ENCODE assay signal across 18 cellular contexts in genomic region chr21:36072453-36073167, GRCh38. TPM values are rescaled to one million over a fixed set of nuclear protein-coding genes. Genes with fewer than 3 reads are reported as not detected.
DNase-seq lines count a peak whose midpoint lies in the region; ATAC-seq, FAIRE-seq and TF ChIP-seq lines count a peak whose summit lies in the region.
"Had no signal": no experiment of that assay in that cellular context is flagged by ENCODE, and none has a peak within 500 bp of the region (broad histone marks: within the 10 kb centered on the region; RNA-seq: fewer than 3 reads in every experiment).

No MANE protein-coding gene starts in this region.

- H3K9me3 ChIP-seq in breast epithelium: no peaks in the 10 kb centered on the region
- peaks cover 13% of the 10 kb centered on the region for H3K9me3 ChIP-seq in astrocyte (ENCODE audit: insufficient read depth, low read depth, low read length)
- H3K9me3 ChIP-seq in HepG2 (ENCODE audit: low read length): peaks cover 6% of the 10 kb centered on the region
- no peaks in the 10 kb centered on the region for H3K9me3 ChIP-seq in thyroid gland
- H3K9me3 ChIP-seq in esophagus muscularis mucosa: no peaks in the 10 kb centered on the region
- H3K9me3 ChIP-seq: adrenal gland had no signal

- H3K79me2 ChIP-seq in astrocyte (ENCODE audit: insufficient read depth, low read length): peaks cover 18% of the 10 kb centered on the region
- no peaks in the 10 kb centered on the region for H3K79me2 ChIP-seq in HepG2 (ENCODE audit: insufficient read depth, low read length)

- H3K27me3 Mint-ChIP-seq in MCF 10A (ENCODE audit: insufficient read depth, unreplicated experiment): no peaks in the 10 kb centered on the region
- H3K27me3 Mint-ChIP-seq in astrocyte (ENCODE audit: low read depth, unreplicated experiment): no peaks in the 10 kb centered on the region
- H3K27me3 Mint-ChIP-seq: central memory CD8-positive, alpha-beta T cell had no signal

- BruUV-seq in MCF 10A (replicated peaks; lab: Mats Ljungman, UMichigan) (TSS peak; percentile 49), HepG2 (replicated peaks; lab: Mats Ljungman, UMichigan) (no TSS peak)

- H4K20me1 ChIP-seq in astrocyte (ENCODE audit: insufficient read depth, low read length) (peaks cover 24% of the 10 kb centered on the region), HepG2 (ENCODE audit: insufficient read depth, low read length) (no peaks in the 10 kb centered on the region)

- CTCF ChIA-PET in MCF 10A (lab: Yijun Ruan, JAX): interaction anchor here (0.6 to 1.2 kb wide), 2 partner anchors 13 to 40 kb away, joined by 4 to 5 read pairs; no protein-coding TSS in a partner anchor
- CTCF ChIA-PET in HepG2 (lab: Yijun Ruan, JAX; ENCODE audit: low intra/inter-chr PET ratio, low total read pairs): no interaction called here

- H3K27ac Mint-ChIP-seq in MCF 10A (ENCODE audit: low read depth, unreplicated experiment) (no peak overlapping the region), astrocyte (ENCODE audit: unreplicated experiment) (no peak overlapping the region)

- in situ Hi-C loops in HepG2 (cut with HindIII; ENCODE audit: extremely low pct_ligation_motif_present, low pct_unique_long_range_greater_than_20kb): no loop called here

- no peak overlapping the region for H3K4me3 ChIP-seq in breast epithelium
- no peak overlapping the region for H3K4me3 ChIP-seq in astrocyte (ENCODE audit: insufficient read depth, low read depth, low read length)
- no peak overlapping the region for H3K4me3 ChIP-seq in HepG2 (replicated peaks in 1 of 3; ENCODE audit: insufficient read depth in 1 of 3, low read depth in 2 of 3, low read length in 3 of 3)
- H3K4me3 ChIP-seq in thyroid gland (replicated peaks in 1 of 3): no peak overlapping the region
- H3K4me3 ChIP-seq in esophagus muscularis mucosa: no peak overlapping the region

- TF ChIP-seq RAD21 in HepG2 (CRISPR knock-in tag; IDR thresholded peaks at IDR 0.05): no peak

- H3K27ac ChIP-seq in breast epithelium (peak overlapping the region in 1 of 2 donors; percentile 53), astrocyte (ENCODE audit: low read depth, low read length) (no peak overlapping the region), HepG2 (ENCODE audit: extremely low read length, insufficient read depth, low read length) (no peak overlapping the region), thyroid gland (peak overlapping the region in 2 of 3 donors; percentile 29 to 33), esophagus muscularis mucosa (replicated peaks in 1 of 4) (no peak overlapping the region)
- H3K27ac ChIP-seq: adrenal gland had no signal

- H3K9ac ChIP-seq in astrocyte (ENCODE audit: low read length): no peak overlapping the region
- no peak overlapping the region for H3K9ac ChIP-seq in HepG2 (ENCODE audit: insufficient read depth, low read depth, low read length)

- no peaks in the 10 kb centered on the region for H3K27me3 ChIP-seq in breast epithelium
- no peaks in the 10 kb centered on the region for H3K27me3 ChIP-seq in astrocyte (ENCODE audit: insufficient read depth, low read length)
- H3K27me3 ChIP-seq in HepG2 (ENCODE audit: control insufficient read depth in 1 of 2, insufficient read depth in 2 of 2, low read length in 2 of 2): no peaks in the 10 kb centered on the region
- no peaks in the 10 kb centered on the region for H3K27me3 ChIP-seq in thyroid gland
- H3K27me3 ChIP-seq in esophagus muscularis mucosa: no peaks in the 10 kb centered on the region
- H3K27me3 ChIP-seq: adrenal gland had no signal

- TF ChIP-seq CTCF in MCF 10A (IDR thresholded peaks at IDR 0.05; ENCODE audit: unreplicated experiment) (no peak), breast epithelium (IDR thresholded peaks at IDR 0.05) (no peak), astrocyte (IDR thresholded peaks at IDR 0.05; ENCODE audit: insufficient read depth, low read depth, low read length) (no peak), HepG2 (CRISPR knock-in tag; IDR thresholded peaks at IDR 0.05) (no peak), thyroid gland (IDR thresholded peaks at IDR 0.05) (no peak), esophagus muscularis mucosa (IDR thresholded peaks at IDR 0.05) (no peak)

- no peaks in the 10 kb centered on the region for H3K9me3 Mint-ChIP-seq in MCF 10A (ENCODE audit: unreplicated experiment)
- H3K9me3 Mint-ChIP-seq in astrocyte (ENCODE audit: unreplicated experiment): peaks cover 11% of the 10 kb centered on the region

- H2AFZ ChIP-seq in astrocyte (ENCODE audit: low read depth, low read length): no peak overlapping the region
- H2AFZ ChIP-seq in HepG2 (ENCODE audit: low read length): no peak overlapping the region

- no peak for TF ChIP-seq POLR2A in breast epithelium (IDR thresholded peaks at IDR 0.05)
- no peak for TF ChIP-seq POLR2A in HepG2 (IDR thresholded peaks at IDR 0.05; ENCODE audit: insufficient read depth in 1 of 2, low read depth in 2 of 2, low read length in 2 of 2)
- TF ChIP-seq POLR2A in thyroid gland (IDR thresholded peaks at IDR 0.05): no peak
- TF ChIP-seq POLR2A in esophagus muscularis mucosa (IDR thresholded peaks at IDR 0.05; ENCODE audit: low read depth): no peak

- no peak for DNase-seq in MCF 10A (ENCODE audit: unreplicated experiment)
- no peak for DNase-seq in breast epithelium (ENCODE audit: low spot score in 2 of 2)
- DNase-seq in astrocyte (ENCODE audit: low read depth): no peak
- no peak for DNase-seq in HepG2 (ENCODE audit: low spot score)
- no peak for DNase-seq in thyroid gland
- no peak for DNase-seq in activated gamma-delta T cell (lab: John Stamatoyannopoulos, UW)
- DNase-seq in esophagus muscularis mucosa (ENCODE audit: extremely low spot score): no peak
- DNase-seq: activated CD4-positive, alpha-beta T cell treated with anti-CD3 and anti-CD28 coated beads, Interleukin-2, amount 50 U/mL, for 48 hours; activated T-cell treated with anti-CD3 and anti-CD28 coated beads, Interleukin-2, amount 50 U/mL, for 1 hour; adrenal gland; left cardiac atrium; NCI-H1436 treated with DMSO at 0.1 percent for 48 hours; NCI-H82; retina; stimulated activated naive CD4-positive, alpha-beta T cell had no signal

- ATAC-seq in HepG2: no peak
- ATAC-seq in GM21360 (IDR thresholded peaks at IDR 0.05; ENCODE audit: unreplicated experiment): no peak
- ATAC-seq: left cardiac atrium had no signal

- POLR2A ChIA-PET in MCF 10A (lab: Yijun Ruan, JAX) (interaction anchor here (5.3 kb wide), 1 partner anchor 13 kb away, joined by 79 read pairs; the partner anchor contains the start of gene SETD4), HepG2 (lab: Yijun Ruan, JAX) (interaction anchor here (1.1 to 1.2 kb wide), 3 partner anchors 12 to 247 kb away, joined by 4 to 13 read pairs (median 4); partner anchors contain the start of genes MORC3 and SETD4)

- TF ChIP-seq EP300 in HepG2 (IDR thresholded peaks at IDR 0.05; ENCODE audit: low read depth in 2 of 2, low read length in 2 of 2) (no peak), HepG2 (CRISPR knock-in tag; IDR thresholded peaks at IDR 0.05; ENCODE audit: borderline replicate concordance) (no peak), esophagus muscularis mucosa (IDR thresholded peaks at IDR 0.05) (no peak)

- WGBS in HepG2 (ENCODE audit: low lambda C conversion rate): 93% methylated on average over 12 of the region's 12 CpGs
- 96% methylated on average over 12 of the region's 12 CpGs for WGBS in thyroid gland, 2 donors
- 98% methylated on average over 12 of the region's 12 CpGs for WGBS in esophagus muscularis mucosa

- peak overlapping the region; percentile 88 for H3K4me3 Mint-ChIP-seq in MCF 10A (ENCODE audit: unreplicated experiment)
- H3K4me3 Mint-ChIP-seq in astrocyte (ENCODE audit: unreplicated experiment): no peak overlapping the region

- H3K36me3 Mint-ChIP-seq in MCF 10A (ENCODE audit: insufficient read depth, unreplicated experiment) (peaks cover 29% of the 10 kb centered on the region), astrocyte (ENCODE audit: low read depth, unreplicated experiment) (peaks cover 3% of the 10 kb centered on the region)

- H3K4me2 ChIP-seq in astrocyte (ENCODE audit: low read length): peak overlapping the region; percentile 93
- peak overlapping the region; percentile 26; the same call in 1 of the 2 replicates for H3K4me2 ChIP-seq in HepG2 (ENCODE audit: low read depth, low read length)

- FAIRE-seq in astrocyte (lab: Jason Lieb, UNC) (no peak), HepG2 (lab: Jason Lieb, UNC) (no peak)
- FAIRE-seq: urothelium cell line had no signal

- H3K36me3 ChIP-seq in breast epithelium (no peaks in the 10 kb centered on the region), astrocyte (ENCODE audit: insufficient read depth, low read length) (peaks cover 2% of the 10 kb centered on the region), HepG2 (replicated peaks in 1 of 2; ENCODE audit: control insufficient read depth in 1 of 2, insufficient read depth in 2 of 2, low read length in 2 of 2) (no peaks in the 10 kb centered on the region), thyroid gland (no peaks in the 10 kb centered on the region), esophagus muscularis mucosa (peaks cover 0 to 19% (median 9%) of the 10 kb centered on the region in 4 donors)

- H3K4me1 ChIP-seq in breast epithelium: peaks cover 0 to 19% of the 10 kb centered on the region in 2 donors
- peaks cover 21% of the 10 kb centered on the region for H3K4me1 ChIP-seq in astrocyte (ENCODE audit: insufficient read depth, low read length)
- peaks cover 43% of the 10 kb centered on the region for H3K4me1 ChIP-seq in HepG2 (ENCODE audit: insufficient read depth, low read length)
- H3K4me1 ChIP-seq in thyroid gland: peaks cover 18 to 61% of the 10 kb centered on the region in 2 donors
- H3K4me1 ChIP-seq in esophagus muscularis mucosa: peaks cover 16 to 47% (median 45%) of the 10 kb centered on the region in 4 donors

- intact Hi-C loops in MCF 10A (cut with micrococcal nuclease) (no loop called here), breast epithelium (cut with DNase I; ENCODE audit: low total_unique reads) (no loop called here), HepG2 (cut with micrococcal nuclease; ENCODE audit: unreplicated experiment) (no loop called here), thyroid gland (cut with DNase I) (loop anchor here (5.0 kb wide), 2 partner anchors 40 to 240 kb away; no protein-coding TSS in a partner anchor), esophagus muscularis mucosa (cut with DNase I) (loop anchor here (5.0 kb wide), 1 partner anchor 40 kb away; no protein-coding TSS in a partner anchor)

- peaks cover 20% of the 10 kb centered on the region for H3K4me1 Mint-ChIP-seq in MCF 10A (ENCODE audit: insufficient read depth, unreplicated experiment)
- H3K4me1 Mint-ChIP-seq in astrocyte (ENCODE audit: low read depth, unreplicated experiment): peaks cover 2% of the 10 kb centered on the region

RNA-seq across cellular contexts. Expression of gene CBR1, which starts 2.8 kb away (rescaled TPM):
- total RNA-seq in MCF 10A (2022) (35.8 and 38.6 TPM in 2 replicates), breast epithelium (100 to 1,000 TPM in 1 of 3 donors, 10 to 100 TPM in 2; 79.5 to 104 (median 85.5) TPM), astrocyte (20.3 and 21.3 TPM in 2 replicates), HepG2 (2016; rRNA removed; fragmentation: Illumina TruSeq; extraction: Trizol) (38.7 and 45.6 TPM in 2 replicates), thyroid gland (100 to 1,000 TPM; 206 to 600 (median 418) TPM), esophagus muscularis mucosa (100 to 1,000 TPM in 3 of 4 donors, 10 to 100 TPM in 1; 83.3 to 155 (median 121) TPM)
- 7.9 and 8.1 TPM in 2 replicates for total RNA-seq in HepG2 (2016; cell fraction: cytosol; rRNA removed; fragmentation: Illumina TruSeq; extraction: Trizol; ENCODE audit: low read depth)
- total RNA-seq in HepG2 (2016; cell fraction: insoluble cytoplasmic fraction; rRNA removed; fragmentation: Illumina TruSeq; extraction: Trizol): 38.5 and 46.8 TPM in 2 replicates
- 14.5 and 17.4 TPM in 2 replicates for total RNA-seq in HepG2 (2016; cell fraction: membrane; rRNA removed; fragmentation: Illumina TruSeq; extraction: Trizol)
- 15.4 and 15.7 TPM in 2 replicates for total RNA-seq in HepG2 (2016; cell fraction: nucleus; rRNA removed; fragmentation: Illumina TruSeq; extraction: Trizol)
- polyA plus RNA-seq in HepG2 (2011; rRNA removed): 33.7 and 40.2 TPM in 2 replicates
- 42.7 and 71.0 TPM in 2 replicates for polyA plus RNA-seq in HepG2 (2011; cell fraction: cytosol; rRNA removed)
- 26.4 and 32.1 TPM in 2 replicates for polyA plus RNA-seq in HepG2 (2011; cell fraction: nucleus; rRNA removed)
- polyA plus RNA-seq in HepG2 (2012): 30.4 and 32.9 TPM in 2 replicates
- polyA plus RNA-seq in HepG2 (2016; cell fraction: cytosol; fragmentation: Illumina TruSeq; extraction: Trizol; ENCODE audit: low read depth): 7.7 and 9.2 TPM in 2 replicates
- polyA plus RNA-seq in HepG2 (2016; cell fraction: insoluble cytoplasmic fraction; fragmentation: Illumina TruSeq; extraction: Trizol; ENCODE audit: low read depth): 51.8 and 57.6 TPM in 2 replicates
- 11.5 and 12.6 TPM in 2 replicates for polyA plus RNA-seq in HepG2 (2016; cell fraction: membrane; fragmentation: Illumina TruSeq; extraction: Trizol; ENCODE audit: low read depth)
- polyA plus RNA-seq in HepG2 (2016; cell fraction: nucleus; fragmentation: Illumina TruSeq; extraction: Trizol; ENCODE audit: insufficient read depth, low read depth): 23.3 and 28.1 TPM in 2 replicates
- polyA minus RNA-seq in HepG2 (2011; rRNA and poly(A)+ RNA removed; ENCODE audit: low replicate concordance): 72.8 and 83.4 TPM in 2 replicates
- polyA minus RNA-seq in HepG2 (2011; cell fraction: cytosol; rRNA and poly(A)+ RNA removed): 23.7 and 30.8 TPM in 2 replicates
- 4.5 and 7.2 TPM in 2 replicates for polyA minus RNA-seq in HepG2 (2011; cell fraction: nucleus; rRNA and poly(A)+ RNA removed)

RNA-seq across cellular contexts. Expression of gene SETD4, which starts 12.3 kb away (rescaled TPM):
- 22.6 and 23.3 TPM in 2 replicates for total RNA-seq in MCF 10A (2022)
- 10 to 100 TPM; 14.2 to 34.1 (median 25.6) TPM for total RNA-seq in breast epithelium
- 14.8 and 16.0 TPM in 2 replicates for total RNA-seq in astrocyte
- total RNA-seq in HepG2 (2016; rRNA removed; fragmentation: Illumina TruSeq; extraction: Trizol): 11.9 and 14.4 TPM in 2 replicates
- total RNA-seq in HepG2 (2016; cell fraction: cytosol; rRNA removed; fragmentation: Illumina TruSeq; extraction: Trizol; ENCODE audit: low read depth): 2.4 and 3.7 TPM in 2 replicates
- 12.5 and 15.3 TPM in 2 replicates for total RNA-seq in HepG2 (2016; cell fraction: insoluble cytoplasmic fraction; rRNA removed; fragmentation: Illumina TruSeq; extraction: Trizol)
- 4.4 and 6.1 TPM in 2 replicates for total RNA-seq in HepG2 (2016; cell fraction: membrane; rRNA removed; fragmentation: Illumina TruSeq; extraction: Trizol)
- total RNA-seq in HepG2 (2016; cell fraction: nucleus; rRNA removed; fragmentation: Illumina TruSeq; extraction: Trizol): 26.3 and 27.5 TPM in 2 replicates
- 7.1 and 8.4 TPM in 2 replicates for polyA plus RNA-seq in HepG2 (2011; rRNA removed)
- 4.4 and 5.1 TPM in 2 replicates for polyA plus RNA-seq in HepG2 (2011; cell fraction: cytosol; rRNA removed)
- polyA plus RNA-seq in HepG2 (2011; cell fraction: nucleus; rRNA removed): 17.7 and 21.1 TPM in 2 replicates
- 6.2 and 8.6 TPM in 2 replicates for polyA plus RNA-seq in HepG2 (2012)
- 1.3 and 1.5 TPM in 2 replicates for polyA plus RNA-seq in HepG2 (2016; cell fraction: cytosol; fragmentation: Illumina TruSeq; extraction: Trizol; ENCODE audit: low read depth)
- 10.0 and 10.5 TPM in 2 replicates for polyA plus RNA-seq in HepG2 (2016; cell fraction: insoluble cytoplasmic fraction; fragmentation: Illumina TruSeq; extraction: Trizol; ENCODE audit: low read depth)
- 1.8 and 2.8 TPM in 2 replicates for polyA plus RNA-seq in HepG2 (2016; cell fraction: membrane; fragmentation: Illumina TruSeq; extraction: Trizol; ENCODE audit: low read depth)
- polyA plus RNA-seq in HepG2 (2016; cell fraction: nucleus; fragmentation: Illumina TruSeq; extraction: Trizol; ENCODE audit: insufficient read depth, low read depth): 37.4 and 44.2 TPM in 2 replicates
- polyA minus RNA-seq in HepG2 (2011; rRNA and poly(A)+ RNA removed; ENCODE audit: low replicate concordance): 12.9 and 17.6 TPM in 2 replicates
- polyA minus RNA-seq in HepG2 (2011; cell fraction: cytosol; rRNA and poly(A)+ RNA removed): 2.7 and 5.1 TPM in 2 replicates
- polyA minus RNA-seq in HepG2 (2011; cell fraction: nucleus; rRNA and poly(A)+ RNA removed): 24.9 and 25.4 TPM in 2 replicates
- total RNA-seq in thyroid gland: 10 to 100 TPM; 25.9 to 33.1 (median 29.7) TPM
- total RNA-seq in esophagus muscularis mucosa: 10 to 100 TPM; 10.8 to 15.2 (median 13.3) TPM

Comparison
In these comparisons a context has a peak if more than half of its experiments do, and no peak if none do; other contexts are left out.
1. H3K27ac ChIP-seq: peak in thyroid gland (2 of 3); none in astrocyte (single experiment), HepG2 (single experiment) and esophagus muscularis mucosa (0 of 4).
2. intact Hi-C loops: an anchor here in thyroid gland (5.0 kb wide) and esophagus muscularis mucosa (5.0 kb wide); none called in MCF 10A, breast epithelium and HepG2.